In the genomic region with DNA sequence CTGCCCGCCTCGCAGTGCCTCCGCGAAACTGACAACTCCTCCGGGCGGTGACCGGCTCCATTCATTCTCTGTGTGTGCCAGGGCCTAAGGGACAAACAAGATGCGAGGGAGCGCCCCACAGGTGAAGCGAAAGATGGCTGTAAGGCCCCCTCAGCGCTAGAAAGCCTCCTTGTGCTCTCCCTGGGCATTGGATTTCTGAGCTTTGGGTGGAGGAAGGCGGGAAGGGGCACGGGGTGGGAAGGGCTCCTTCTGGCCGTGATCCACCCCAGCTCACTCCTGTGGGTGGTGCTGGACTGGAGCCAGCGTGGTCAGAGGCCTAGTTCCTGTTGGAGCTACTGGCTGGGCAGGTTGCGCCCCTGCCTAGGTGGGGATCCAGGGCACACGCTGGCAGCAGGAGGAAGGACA, we compare ENCODE assay signal across 8 cellular contexts. TPM values are rescaled to one million over a fixed set of nuclear protein-coding genes. Genes with fewer than 3 reads are reported as not detected.
DNase-seq lines count a peak whose midpoint lies in the region; ATAC-seq and TF ChIP-seq lines count a peak whose summit lies in the region.

No MANE protein-coding gene starts in this region.

- H3K27me3 ChIP-seq in thyroid gland: no peaks in the 10 kb centered on the region

- intact Hi-C loops in left colon (cut with DNase I, micrococcal nuclease): no loop called here
- intact Hi-C loops in thyroid gland (cut with DNase I): no loop called here

- no peaks in the 10 kb centered on the region for H3K9me3 ChIP-seq in thyroid gland

- WGBS in thyroid gland, 2 donors: 13 to 18% methylated on average over 17 of the region's 17 CpGs

- H3K36me3 Mint-ChIP-seq in activated naive CD4-positive, alpha-beta T cell treated with anti-CD3 and anti-CD28 coated beads, Interleukin-2, amount 50 U/mL, for 72 hours: peaks cover 5 to 9% of the 10 kb centered on the region in 2 donors

- H3K36me3 ChIP-seq in thyroid gland: no peaks in the 10 kb centered on the region

- DNase-seq in stimulated activated CD4-positive, alpha-beta T cell treated with anti-CD3 and anti-CD28 coated beads, Interleukin-15, amount 100 ng/mL, for 24 hours: peak; percentile 28
- no peak for DNase-seq in stimulated activated CD4-positive, alpha-beta T cell treated with anti-CD3 and anti-CD28 coated beads, Interleukin-4, amount 100 ng/mL, for 1 hour
- DNase-seq in activated naive CD4-positive, alpha-beta T cell treated with anti-CD3 and anti-CD28 coated beads, Interleukin-2, amount 50 U/mL, for 72 hours (ENCODE audit: low spot score in 2 of 2): no peak
- DNase-seq in left colon: peak; percentile 95
- DNase-seq in thyroid gland: peak; percentile 91 to 93
- DNase-seq in MV-4-11 (lab: John Stamatoyannopoulos, UW): no peak
- no peak for DNase-seq in GM19238 (ENCODE audit: insufficient read length, low spot score)
- DNase-seq in GM10266 (ENCODE audit: extremely low spot score): no peak

- H3K27ac Mint-ChIP-seq in activated naive CD4-positive, alpha-beta T cell treated with anti-CD3 and anti-CD28 coated beads, Interleukin-2, amount 50 U/mL, for 72 hours: peak overlapping the region; percentile 21 to 68

- peak overlapping the region in 2 of 3 donors; percentile 43 to 56 for H3K4me3 ChIP-seq in thyroid gland (replicated peaks in 1 of 3)

- H3K9me3 Mint-ChIP-seq in activated naive CD4-positive, alpha-beta T cell treated with anti-CD3 and anti-CD28 coated beads, Interleukin-2, amount 50 U/mL, for 72 hours: peaks cover 0 to 8% of the 10 kb centered on the region in 2 donors

- H3K4me1 ChIP-seq in thyroid gland: peaks cover 23 to 24% of the 10 kb centered on the region in 2 donors

- TF ChIP-seq CTCF in thyroid gland (IDR thresholded peaks at IDR 0.05): no peak
- TF ChIP-seq CTCF in GM10266 (IDR thresholded peaks at IDR 0.05; ENCODE audit: control insufficient read depth, insufficient read depth, low read depth, missing control alignments): no peak

- peak in 1 of 2 donors; percentile 39 for TF ChIP-seq POLR2A in thyroid gland (IDR thresholded peaks at IDR 0.05)

- ATAC-seq in activated naive CD4-positive, alpha-beta T cell treated with anti-CD3 and anti-CD28 coated beads, Interleukin-2, amount 50 U/mL, for 72 hours: no peak
- ATAC-seq in left colon: peak; percentile 70

- peak overlapping the region; percentile 61 to 86 (median 66) for H3K27ac ChIP-seq in thyroid gland

RNA-seq across cellular contexts. Expression of a gene that starts 0.9 kb away (rescaled TPM):
- total RNA-seq in activated naive CD4-positive, alpha-beta T cell treated with anti-CD3 and anti-CD28 coated beads, Interleukin-2, amount 50 U/mL, for 72 hours: 10 to 100 TPM in 1 of 2 donors, 1 to 10 TPM in 1; 8.1 to 12.0 TPM
- total RNA-seq in left colon (100 to 1,000 TPM; 115 to 156 TPM), thyroid gland (10 to 100 TPM; 18.9 to 58.6 (median 36.5) TPM)

RNA-seq across cellular contexts. Expression of a gene that starts 12.1 kb away (rescaled TPM):
- total RNA-seq in activated naive CD4-positive, alpha-beta T cell treated with anti-CD3 and anti-CD28 coated beads, Interleukin-2, amount 50 U/mL, for 72 hours: 10 to 100 TPM in 1 of 2 donors, 1 to 10 TPM in 1; 9.8 to 18.6 TPM
- total RNA-seq in left colon (10 to 100 TPM; 15.9 to 28.4 TPM), thyroid gland (10 to 100 TPM; 42.2 to 56.6 (median 49.9) TPM)

Comparison
In these comparisons a context has a peak if more than half of its experiments do, and no peak if none do; other contexts are left out.
1. DNase-seq: peak in stimulated activated CD4-positive, alpha-beta T cell treated with anti-CD3 and anti-CD28 coated beads, Interleukin-15, amount 100 ng/mL, for 24 hours (single experiment), left colon (2 of 2) and thyroid gland (2 of 2); none in stimulated activated CD4-positive, alpha-beta T cell treated with anti-CD3 and anti-CD28 coated beads, Interleukin-4, amount 100 ng/mL, for 1 hour (single experiment), activated naive CD4-positive, alpha-beta T cell treated with anti-CD3 and anti-CD28 coated beads, Interleukin-2, amount 50 U/mL, for 72 hours (0 of 2), MV-4-11 (single experiment), GM19238 (single experiment) and GM10266 (single experiment).